In genomic region chr10:121659236-121659635, GRCh38 we compare ENCODE assay signal across 20 cellular contexts.
DNase-seq lines count a peak whose midpoint lies in the region; ATAC-seq and TF ChIP-seq lines count a peak whose summit lies in the region.
"Had no signal": no experiment of that assay in that cellular context is flagged by ENCODE, and none has a peak within 500 bp of the region (broad histone marks: within the 10 kb centered on the region; RNA-seq: fewer than 3 reads in every experiment).

No MANE protein-coding gene starts in this region.

- no peaks in the 10 kb centered on the region for H3K79me2 ChIP-seq in GM23338 (replicated peaks; ENCODE audit: insufficient read depth)
- no peaks in the 10 kb centered on the region for H3K79me2 ChIP-seq in neural progenitor cell (ENCODE audit: low read depth)
- no peaks in the 10 kb centered on the region for H3K79me2 ChIP-seq in PC-3 (ENCODE audit: low read length)

- H3F3A ChIP-seq in GM23338 (replicated peaks; ENCODE audit: low read depth) = no peaks in the 10 kb centered on the region
- H3F3A ChIP-seq in neural progenitor cell (ENCODE audit: low read depth) = no peaks in the 10 kb centered on the region
- no peaks in the 10 kb centered on the region for H3F3A ChIP-seq in PC-3 (ENCODE audit: low read length, unreplicated experiment)

- H3K4me2 ChIP-seq in GM23338 = no peak overlapping the region
- H3K4me2 ChIP-seq in neural progenitor cell = no peak overlapping the region
- H3K4me2 ChIP-seq in PC-3 (ENCODE audit: low read length) = no peak overlapping the region
- H3K4me2 ChIP-seq: A549 had no signal

- peaks cover 10% of the 10 kb centered on the region; the same call in 2 of the 3 replicates for H3K4me1 Mint-ChIP-seq in GM23338
- H3K4me1 Mint-ChIP-seq in neural progenitor cell = peaks cover 28% of the 10 kb centered on the region
- H3K4me1 Mint-ChIP-seq: B cell had no signal

- H3K9ac ChIP-seq in neural progenitor cell (no peak overlapping the region), PC-3 (ENCODE audit: low read length) (no peak overlapping the region)
- H3K9ac ChIP-seq: BLaER1 treated with 17β-estradiol and CSF1 and Interleukin-3, amounts not matched to agents 10 nM and 100 nM had no signal

- DNase-seq in GM23338 (ENCODE audit: low spot score) = no peak
- no peak for DNase-seq in RWPE1 (ENCODE audit: low spot score)
- DNase-seq in left lobe of liver (ENCODE audit: low spot score) = peak; percentile 15
- no peak for DNase-seq in neural progenitor cell (ENCODE audit: low spot score)
- DNase-seq in NCI-H345 (lab: John Stamatoyannopoulos, UW) = no peak
- DNase-seq in PC-3 = no peak
- no peak for DNase-seq in posterior cingulate gyrus
- DNase-seq: AML-193; Caco-2; Calu3; CD4-positive, alpha-beta T cell; CD8-positive, alpha-beta T cell; DMS79 treated with DMSO at 0.1 percent for 48 hours; GF-D8 had no signal

- H3K27me3 Mint-ChIP-seq in GM23338 (ENCODE audit: insufficient read depth, low read depth, poor library complexity) = peaks cover 6% of the 10 kb centered on the region
- peaks cover 19% of the 10 kb centered on the region for H3K27me3 Mint-ChIP-seq in neural progenitor cell (ENCODE audit: insufficient read depth, low read depth)
- H3K27me3 Mint-ChIP-seq: B cell had no signal

- intact Hi-C loops in PC-3 (cut with micrococcal nuclease) = no loop called here
- intact Hi-C loops in posterior cingulate gyrus (cut with DNase I) = no loop called here

- H3K27me3 ChIP-seq in GM23338 (ENCODE audit: insufficient read depth) (no peaks in the 10 kb centered on the region), neural progenitor cell (no peaks in the 10 kb centered on the region), PC-3 (ENCODE audit: low read length) (peaks cover 26% of the 10 kb centered on the region)
- H3K27me3 ChIP-seq: BLaER1 treated with 17β-estradiol and CSF1 and Interleukin-3, amounts not matched to agents 10 nM and 100 nM had no signal

- ATAC-seq in GM23338 = no peak
- ATAC-seq in left lobe of liver = no peak
- ATAC-seq in PC-3 = no peak
- ATAC-seq in HG03378 (IDR thresholded peaks at IDR 0.05; ENCODE audit: unreplicated experiment) = no peak
- ATAC-seq: A549; CD8-positive, alpha-beta T cell had no signal

- H2AFZ ChIP-seq in GM23338 (peak overlapping the region; percentile 38; the same call in 1 of the 2 replicates), neural progenitor cell (replicated peaks) (no peak overlapping the region), PC-3 (ENCODE audit: low read length) (no peak overlapping the region)

- H3K36me3 Mint-ChIP-seq in GM23338 (ENCODE audit: low read depth) (no peaks in the 10 kb centered on the region), neural progenitor cell (no peaks in the 10 kb centered on the region)
- H3K36me3 Mint-ChIP-seq: CD8-positive, alpha-beta T cell had no signal

- no TSS peak for BruUV-seq in PC-3 (replicated peaks; lab: Mats Ljungman, UMichigan)

- H3K4me3 ChIP-seq in GM23338 (no peak overlapping the region), neural progenitor cell (no peak overlapping the region), PC-3 (ENCODE audit: low read length) (no peak overlapping the region)
- H3K4me3 ChIP-seq: A549; BLaER1 treated with 17β-estradiol and CSF1 and Interleukin-3, amounts not matched to agents 10 nM and 100 nM had no signal

- TF ChIP-seq CTCF in GM23338 (conservative IDR thresholded peaks at IDR 0.05; ENCODE audit: low read depth in 2 of 2) = no peak
- no peak for TF ChIP-seq CTCF in RWPE1 (conservative IDR thresholded peaks at IDR 0.05; ENCODE audit: low read depth)
- no peak for TF ChIP-seq CTCF in neural progenitor cell (IDR thresholded peaks at IDR 0.05)
- no peak for TF ChIP-seq CTCF in PC-3 (conservative IDR thresholded peaks at IDR 0.05; ENCODE audit: low read depth, low read length)

- H3K4me1 ChIP-seq in GM23338 (ENCODE audit: insufficient read depth) (no peaks in the 10 kb centered on the region), neural progenitor cell (peaks cover 13% of the 10 kb centered on the region), PC-3 (ENCODE audit: insufficient read depth, low read length) (no peaks in the 10 kb centered on the region)
- H3K4me1 ChIP-seq: A549, Caco-2 had no signal

- no peaks in the 10 kb centered on the region for H3K9me2 ChIP-seq in GM23338 (ENCODE audit: insufficient read depth)
- no peaks in the 10 kb centered on the region for H3K9me2 ChIP-seq in PC-3 (replicated peaks; ENCODE audit: low read length)

- H3K27ac Mint-ChIP-seq in GM23338 = no peak overlapping the region
- H3K27ac Mint-ChIP-seq in neural progenitor cell = peak overlapping the region; percentile 31
- H3K27ac Mint-ChIP-seq: B cell; CD4-positive, alpha-beta T cell; CD8-positive, alpha-beta T cell had no signal

- H3K4me3 Mint-ChIP-seq in GM23338 (no peak overlapping the region), neural progenitor cell (no peak overlapping the region)
- H3K4me3 Mint-ChIP-seq: B cell; CD4-positive, alpha-beta T cell; CD8-positive, alpha-beta T cell had no signal

- H3K9me3 ChIP-seq in neural progenitor cell (ENCODE audit: low read depth) (no peaks in the 10 kb centered on the region), PC-3 (ENCODE audit: low read length) (no peaks in the 10 kb centered on the region)
- H3K9me3 ChIP-seq: A549, Caco-2 had no signal

- no peaks in the 10 kb centered on the region for H3K9me3 Mint-ChIP-seq in GM23338
- H3K9me3 Mint-ChIP-seq in neural progenitor cell = peaks cover 4% of the 10 kb centered on the region
- H3K9me3 Mint-ChIP-seq: CD8-positive, alpha-beta T cell had no signal

- H4K20me1 ChIP-seq in GM23338 (replicated peaks; ENCODE audit: insufficient read depth) (no peaks in the 10 kb centered on the region), neural progenitor cell (ENCODE audit: low read depth) (no peaks in the 10 kb centered on the region), PC-3 (ENCODE audit: low read length) (no peaks in the 10 kb centered on the region)
- H4K20me1 ChIP-seq: BLaER1 treated with 17β-estradiol and CSF1 and Interleukin-3, amounts not matched to agents 10 nM and 100 nM had no signal

- POLR2A ChIA-PET in RWPE1 (lab: Yijun Ruan, JAX; ENCODE audit: low non-redundant PET) = no interaction called here
- POLR2A ChIA-PET in PC-3 (lab: Charles Lee; ENCODE audit: unreplicated experiment) = no interaction called here

- H3K36me3 ChIP-seq in GM23338 (ENCODE audit: insufficient read depth) (no peaks in the 10 kb centered on the region), neural progenitor cell (no peaks in the 10 kb centered on the region), PC-3 (ENCODE audit: low read depth, low read length) (no peaks in the 10 kb centered on the region)
- H3K36me3 ChIP-seq: BLaER1 treated with 17β-estradiol and CSF1 and Interleukin-3, amounts not matched to agents 10 nM and 100 nM had no signal

- CTCF ChIA-PET in RWPE1 (lab: Yijun Ruan, JAX) = interaction anchor here (0.6 kb wide), 1 partner anchor 228 kb away, joined by 3 read pairs; no protein-coding TSS in a partner anchor
- CTCF ChIA-PET in PC-3 (lab: Charles Lee) = no interaction called here

- no peak overlapping the region for H3K27ac ChIP-seq in GM23338 (ENCODE audit: low read depth)
- peak overlapping the region; percentile 31; the same call in 1 of the 2 replicates for H3K27ac ChIP-seq in RWPE1
- no peak overlapping the region for H3K27ac ChIP-seq in neural progenitor cell
- no peak overlapping the region for H3K27ac ChIP-seq in PC-3 (ENCODE audit: low read length)
- H3K27ac ChIP-seq: 22Rv1; A549; BLaER1 treated with 17β-estradiol and CSF1 and Interleukin-3, amounts not matched to agents 10 nM and 100 nM; C4-2B had no signal

TF ChIP-seq in GM23338, 12 proteins besides CTCF, POLR2A, EP300 and RAD21 (continues in another document):
- TF ChIP-seq CREB1 (CRISPR knock-in tag; IDR thresholded peaks at IDR 0.05; ENCODE audit: low read depth) = no peak
- TF ChIP-seq REST (IDR thresholded peaks at IDR 0.05; ENCODE audit: unreplicated experiment) = no peak
- TF ChIP-seq NANOG (IDR thresholded peaks at IDR 0.05; ENCODE audit: borderline replicate concordance) = no peak
- no peak for TF ChIP-seq JUNB (IDR thresholded peaks at IDR 0.05; ENCODE audit: unreplicated experiment)
